8 cellular contexts compared by ENCODE assay signal in genomic region chr22:38177926-38178604, GRCh38. TPM values are rescaled to one million over a fixed set of nuclear protein-coding genes. Genes with fewer than 3 reads are reported as not detected.
DNase-seq lines count a peak whose midpoint lies in the region; ATAC-seq, FAIRE-seq and TF ChIP-seq lines count a peak whose summit lies in the region.

No MANE protein-coding gene starts in this region.

- H3K27ac ChIP-seq in Peyer's patch (peak overlapping the region in 3 of 4 donors; percentile 34 to 75 (median 59)), muscle layer of duodenum (ENCODE audit: low read length) (peak overlapping the region; percentile 67)

- FAIRE-seq in H54 (lab: Jason Lieb, UNC) = peak; percentile 85

- no peaks in the 10 kb centered on the region for H3K36me3 ChIP-seq in Peyer's patch
- peaks cover 0 to 18% of the 10 kb centered on the region in 2 donors for H3K36me3 ChIP-seq in muscle layer of duodenum (ENCODE audit: control insufficient read depth in 1 of 2, insufficient read depth in 2 of 2, low read length in 2 of 2)

- no peaks in the 10 kb centered on the region for H3K9me3 ChIP-seq in Peyer's patch
- no peaks in the 10 kb centered on the region for H3K9me3 ChIP-seq in muscle layer of duodenum (ENCODE audit: control insufficient read depth in 1 of 2, low read length in 2 of 2)

- no peak for ATAC-seq in GM18520 (IDR thresholded peaks at IDR 0.05; ENCODE audit: unreplicated experiment)

- peak; percentile 53 for DNase-seq in H54 (ENCODE audit: insufficient read length, low spot score)
- DNase-seq in Peyer's patch = peak in 1 of 3 donors; percentile 61
- DNase-seq in epidermal melanocyte (ENCODE audit: insufficient read length, low spot score) = peak; percentile 75
- DNase-seq in NK-92 treated with Interleukin-12 subunit alpha and Interleukin-12 subunit beta, amount 100 ng/mL, for 24 hours (lab: John Stamatoyannopoulos, UW) = no peak
- no peak for DNase-seq in stimulated activated CD4-positive, alpha-beta T cell treated with anti-CD3 and anti-CD28 coated beads, Interleukin-1b, Interleukin-23, amount 100 ng/mL, for 48 hours
- DNase-seq in NCI-H2171 (lab: John Stamatoyannopoulos, UW) = no peak

- TF ChIP-seq CTCF in Peyer's patch (IDR thresholded peaks at IDR 0.05) = no peak

- no peak for TF ChIP-seq POLR2A in H54 (IDR thresholded peaks at IDR 0.05; ENCODE audit: low read depth, low read length)
- no peak for TF ChIP-seq POLR2A in Peyer's patch (IDR thresholded peaks at IDR 0.05)

- H3K4me1 ChIP-seq in Peyer's patch (peaks cover 0 to 29% (median 2%) of the 10 kb centered on the region in 4 donors), muscle layer of duodenum (ENCODE audit: control insufficient read depth in 1 of 2, insufficient read depth in 2 of 2, low read length in 2 of 2) (peaks cover 12 to 31% of the 10 kb centered on the region in 2 donors)

- H3K4me3 ChIP-seq in Peyer's patch = no peak overlapping the region
- H3K4me3 ChIP-seq in muscle layer of duodenum (ENCODE audit: low read depth in 1 of 2, low read length in 2 of 2) = no peak overlapping the region

- no peaks in the 10 kb centered on the region for H3K27me3 ChIP-seq in Peyer's patch
- H3K27me3 ChIP-seq in muscle layer of duodenum (ENCODE audit: low read depth, low read length) = no peaks in the 10 kb centered on the region

RNA-seq across cellular contexts. Expression of gene PLA2G6, which starts 3.6 kb away (rescaled TPM):
- total RNA-seq in Peyer's patch = 100 to 1,000 TPM in 1 of 4 donors, 10 to 100 TPM in 3; 19.3 to 102 (median 60.6) TPM

RNA-seq across cellular contexts. Expression of gene MAFF, which starts 23.7 kb away (rescaled TPM):
- 10 to 100 TPM in 2 of 4 donors, 1 to 10 TPM in 2; 5.1 to 14.2 (median 12.0) TPM for total RNA-seq in Peyer's patch

Comparison
In these comparisons a context has a peak if more than half of its experiments do, and no peak if none do; other contexts are left out.
1. DNase-seq: peak in H54 (single experiment) and epidermal melanocyte (single experiment); none in NK-92 treated with Interleukin-12 subunit alpha and Interleukin-12 subunit beta, amount 100 ng/mL, for 24 hours (single experiment), stimulated activated CD4-positive, alpha-beta T cell treated with anti-CD3 and anti-CD28 coated beads, Interleukin-1b, Interleukin-23, amount 100 ng/mL, for 48 hours (single experiment) and NCI-H2171 (single experiment).